In genomic region chr7:94509264-94509878, GRCh38 we compare ENCODE assay signal across 8 cellular contexts. TPM values are rescaled to one million over a fixed set of nuclear protein-coding genes. Genes with fewer than 3 reads are reported as not detected.
DNase-seq lines count a peak whose midpoint lies in the region; ATAC-seq and TF ChIP-seq lines count a peak whose summit lies in the region.

Gene CASD1, plus strand, starts transcription at chr7:94509809. Its CDS starts 276 bp downstream, at chr7:94510085.

- no peaks in the 10 kb centered on the region; the same call in 1 of the 2 replicates for H3K9me3 ChIP-seq in SJSA1 (replicated peaks)
- no peaks in the 10 kb centered on the region for H3K9me3 ChIP-seq in upper lobe of left lung

- TF ChIP-seq CTCF in Calu3 (IDR thresholded peaks at IDR 0.05; ENCODE audit: unreplicated experiment): no peak
- no peak for TF ChIP-seq CTCF in HL-60 (IDR thresholded peaks at IDR 0.05; ENCODE audit: insufficient read depth, low read length)
- no peak for TF ChIP-seq CTCF in upper lobe of left lung (IDR thresholded peaks at IDR 0.05)

- peaks cover 20% of the 10 kb centered on the region for H3K4me1 ChIP-seq in SJSA1 (replicated peaks)
- H3K4me1 ChIP-seq in upper lobe of left lung: peaks cover 12 to 41% (median 18%) of the 10 kb centered on the region in 4 donors

- TF ChIP-seq EP300 in upper lobe of left lung (IDR thresholded peaks at IDR 0.05): no peak

- H3K27me3 ChIP-seq in HL-60 (ENCODE audit: insufficient read depth, poor library complexity, severe bottlenecking) (no peaks in the 10 kb centered on the region), SJSA1 (replicated peaks) (no peaks in the 10 kb centered on the region), upper lobe of left lung (no peaks in the 10 kb centered on the region)

- peak in 1 of 4 donors; percentile 31 for TF ChIP-seq POLR2A in upper lobe of left lung (IDR thresholded peaks at IDR 0.05)

- intact Hi-C loops in Calu3 (cut with micrococcal nuclease; ENCODE audit: unreplicated experiment) (no loop called here), cardiac septum (cut with DNase I) (no loop called here), posterior cingulate gyrus (cut with DNase I) (loop anchor here (2.0 to 5.0 kb wide), 2 partner anchors 147 to 502 kb away; partner anchors contain the start of gene SGCE)

- 5 to 11% methylated on average over 14 to 26 of the region's 38 CpGs for WGBS in upper lobe of left lung, 2 donors

- CTCF ChIA-PET in Calu3 (lab: Charles Lee): no interaction called here

- peak; percentile 70 for ATAC-seq in GM19467 (IDR thresholded peaks at IDR 0.05; ENCODE audit: unreplicated experiment)
- ATAC-seq in upper lobe of left lung (ENCODE audit: low FRiP score in 2 of 2): peak; percentile 70 to 84

- H3K27ac Mint-ChIP-seq in Calu3 (ENCODE audit: unreplicated experiment): peak within 1 kb of the TSS; percentile 78

- H3K27ac ChIP-seq in HL-60 (replicated peaks) (peak within 1 kb of the TSS; percentile 84), SJSA1 (peak within 1 kb of the TSS; percentile 78), upper lobe of left lung (peak within 1 kb of the TSS; percentile 89 to 96 (median 95))

- H3K4me3 ChIP-seq in HL-60 (replicated peaks; ENCODE audit: insufficient read depth, low read length) (peak within 1 kb of the TSS; percentile 80), SJSA1 (peak within 1 kb of the TSS; percentile 92), upper lobe of left lung (peak within 1 kb of the TSS; percentile 75 to 84 (median 84))

- peak; percentile 38 for DNase-seq in Calu3
- DNase-seq in HL-60 (ENCODE audit: low read depth in 1 of 2, low spot score in 1 of 2): peak; percentile 8 to 56
- peak; percentile 32 to 52 for DNase-seq in SJSA1 (ENCODE audit: low read depth in 1 of 2, low spot score in 2 of 2)
- DNase-seq in activated naive CD4-positive, alpha-beta T cell treated with anti-CD3 and anti-CD28 coated beads, Interleukin-2, amount 50 U/mL, for 16 hours: peak; percentile 68
- peak; percentile 85 for DNase-seq in cardiac septum (ENCODE audit: low spot score)
- peak; percentile 38 to 95 (median 57) for DNase-seq in posterior cingulate gyrus
- peak; percentile 67 to 93 for DNase-seq in upper lobe of left lung

- peaks cover 18% of the 10 kb centered on the region for H3K36me3 Mint-ChIP-seq in Calu3 (ENCODE audit: insufficient read depth, unreplicated experiment)

- no TSS peak for BruUV-seq in Calu3 (replicated peaks; lab: Mats Ljungman, UMichigan)

- H3K4me3 Mint-ChIP-seq in Calu3 (ENCODE audit: low read depth, unreplicated experiment): peak within 1 kb of the TSS; percentile 81

- no peaks in the 10 kb centered on the region for H3K27me3 Mint-ChIP-seq in Calu3 (ENCODE audit: unreplicated experiment)

- no peaks in the 10 kb centered on the region for H3K9me3 Mint-ChIP-seq in Calu3 (ENCODE audit: low read depth, unreplicated experiment)

- H3K4me1 Mint-ChIP-seq in Calu3 (ENCODE audit: low read depth, unreplicated experiment): peaks cover 6% of the 10 kb centered on the region

- H3K36me3 ChIP-seq in SJSA1 (peaks cover 11% of the 10 kb centered on the region), upper lobe of left lung (no peaks in the 10 kb centered on the region)

RNA-seq across cellular contexts. Expression of gene CASD1, which starts in this region (rescaled TPM):
- total RNA-seq in Calu3 (2022): 7.8 and 9.2 TPM in 2 replicates
- 14.3 and 25.7 TPM in 2 replicates for total RNA-seq in SJSA1 (2014; rRNA removed; shearing (Covaris generic))
- total RNA-seq in cardiac septum: 20.7 TPM
- 10 to 100 TPM; 10.1 to 52.9 (median 24.7) TPM for total RNA-seq in upper lobe of left lung

Comparison
In these comparisons a context has a peak if more than half of its experiments do, and no peak if none do; other contexts are left out.
1. Peak in every context shown above with its lines: DNase-seq, ATAC-seq, H3K4me3 ChIP-seq and H3K27ac ChIP-seq.
2. DNase-seq: peak in every context shown above with its lines; median percentile 85 in cardiac septum; 80 in upper lobe of left lung; 68 in activated naive CD4-positive, alpha-beta T cell treated with anti-CD3 and anti-CD28 coated beads, Interleukin-2, amount 50 U/mL, for 16 hours; 57 in posterior cingulate gyrus; 42 in SJSA1; 38 in Calu3; 32 in HL-60.